14 cellular contexts compared by ENCODE assay signal in genomic region chr20:57980526-57980925, GRCh38.
"Had no signal": no experiment of that assay in that cellular context is flagged by ENCODE, and none has a peak within 500 bp of the region (broad histone marks: within the 10 kb centered on the region; RNA-seq: fewer than 3 reads in every experiment).

No MANE protein-coding gene starts in this region.

- DNase-seq: activated CD4-positive, alpha-beta memory T cell treated with anti-CD3 and anti-CD28 coated beads, Interleukin-2, amount 10 ng/mL, durations not matched to agents 7 days and 5 days; activated CD4-positive, alpha-beta T cell treated with anti-CD3 and anti-CD28 coated beads for 4 hours; activated effector memory CD4-positive, alpha-beta T cell treated with Interleukin-2 at 50 U/mL for 16 hours; activated naive CD4-positive, alpha-beta T cell treated with anti-CD3 and anti-CD28 coated beads, Interleukin-2, amount 50 U/mL, for 16 hours; activated T-cell treated with anti-CD3 and anti-CD28 coated beads, Interleukin-2, amount 50 U/mL, for 4 hours; adrenal gland; kidney; left ventricle myocardium inferior; mesenchymal stem cell; stimulated activated CD4-positive, alpha-beta T cell treated with anti-CD3 and anti-CD28 coated beads, Interleukin-12 subunit alpha, Interleukin-12 subunit beta, amount 100 ng/mL, for 4 hours; stimulated activated CD4-positive, alpha-beta T cell treated with anti-CD3 and anti-CD28 coated beads, Interleukin-2, amount 100 ng/mL, for 24 hours; T-helper 17 cell; thyroid gland; uterus had no signal

- ATAC-seq: activated T-cell treated with anti-CD3 and anti-CD28 coated beads, Interleukin-2, amount 50 U/mL, for 4 hours; T-helper 17 cell had no signal
